In genomic region chr2:36965196-36965595, GRCh38 we compare ENCODE assay signal across 7 cellular contexts. TPM values are rescaled to one million over a fixed set of nuclear protein-coding genes. Genes with fewer than 3 reads are reported as not detected.
DNase-seq lines count a peak whose midpoint lies in the region; ATAC-seq and TF ChIP-seq lines count a peak whose summit lies in the region.

No MANE protein-coding gene starts in this region.

- no peak for TF ChIP-seq CTCF in HFFc6 (IDR thresholded peaks at IDR 0.05)

- peak overlapping the region; percentile 75 for H3K4me3 ChIP-seq in iPS-11a (ENCODE audit: low read depth, low read length)

- DNase-seq in HFFc6 (no peak), sciatic nerve (ENCODE audit: low spot score) (no peak), hypothalamus (lab: John Stamatoyannopoulos, UW) (no peak), T1000 (lab: John Stamatoyannopoulos, UW) (no peak)
- DNase-seq in activated CD4-positive, alpha-beta memory T cell treated with anti-CD3 and anti-CD28 coated beads, Interleukin-2, amount 10 ng/mL, durations not matched to agents 7 days and 5 days = no peak

- peak overlapping the region; percentile 96 for H3K4me3 Mint-ChIP-seq in HFFc6
- H3K4me3 Mint-ChIP-seq in activated CD4-positive, alpha-beta memory T cell treated with anti-CD3 and anti-CD28 coated beads, Interleukin-2, amount 10 ng/mL, durations not matched to agents 7 days and 5 days = peak overlapping the region; percentile 97
- peak overlapping the region; percentile 96 for H3K4me3 Mint-ChIP-seq in stimulated activated memory B cell treated with anti-CD40 and anti-IgM and Interleukin-4, amounts not matched to agents 10 μg/mL and 1 μg/mL and 100 μg/mL, for 72 hours

- H3K27me3 Mint-ChIP-seq in HFFc6 (ENCODE audit: insufficient read depth) = peaks cover 2% of the 10 kb centered on the region; the same call in 1 of the 2 replicates
- H3K27me3 Mint-ChIP-seq in activated CD4-positive, alpha-beta memory T cell treated with anti-CD3 and anti-CD28 coated beads, Interleukin-2, amount 10 ng/mL, durations not matched to agents 7 days and 5 days = no peaks in the 10 kb centered on the region
- no peaks in the 10 kb centered on the region for H3K27me3 Mint-ChIP-seq in stimulated activated memory B cell treated with anti-CD40 and anti-IgM and Interleukin-4, amounts not matched to agents 10 μg/mL and 1 μg/mL and 100 μg/mL, for 72 hours

- H3K36me3 Mint-ChIP-seq in HFFc6 (ENCODE audit: low read depth) = no peaks in the 10 kb centered on the region
- H3K36me3 Mint-ChIP-seq in activated CD4-positive, alpha-beta memory T cell treated with anti-CD3 and anti-CD28 coated beads, Interleukin-2, amount 10 ng/mL, durations not matched to agents 7 days and 5 days (ENCODE audit: low read depth) = peaks cover 26% of the 10 kb centered on the region
- peaks cover 18% of the 10 kb centered on the region for H3K36me3 Mint-ChIP-seq in stimulated activated memory B cell treated with anti-CD40 and anti-IgM and Interleukin-4, amounts not matched to agents 10 μg/mL and 1 μg/mL and 100 μg/mL, for 72 hours

- peaks cover 37% of the 10 kb centered on the region for H3K4me1 Mint-ChIP-seq in HFFc6 (ENCODE audit: low read depth)
- H3K4me1 Mint-ChIP-seq in activated CD4-positive, alpha-beta memory T cell treated with anti-CD3 and anti-CD28 coated beads, Interleukin-2, amount 10 ng/mL, durations not matched to agents 7 days and 5 days = peaks cover 64% of the 10 kb centered on the region
- peaks cover 55% of the 10 kb centered on the region for H3K4me1 Mint-ChIP-seq in stimulated activated memory B cell treated with anti-CD40 and anti-IgM and Interleukin-4, amounts not matched to agents 10 μg/mL and 1 μg/mL and 100 μg/mL, for 72 hours

- CTCF ChIA-PET in activated CD4-positive, alpha-beta memory T cell treated with anti-CD3 and anti-CD28 coated beads, Interleukin-2, amount 10 ng/mL, durations not matched to agents 7 days and 5 days (lab: Charles Lee) = no interaction called here

- intact Hi-C loops in sciatic nerve (cut with DNase I) = no loop called here

- H3K9me3 Mint-ChIP-seq in HFFc6 = no peaks in the 10 kb centered on the region
- H3K9me3 Mint-ChIP-seq in activated CD4-positive, alpha-beta memory T cell treated with anti-CD3 and anti-CD28 coated beads, Interleukin-2, amount 10 ng/mL, durations not matched to agents 7 days and 5 days = no peaks in the 10 kb centered on the region
- H3K9me3 Mint-ChIP-seq in stimulated activated memory B cell treated with anti-CD40 and anti-IgM and Interleukin-4, amounts not matched to agents 10 μg/mL and 1 μg/mL and 100 μg/mL, for 72 hours = no peaks in the 10 kb centered on the region

- H3K27ac Mint-ChIP-seq in HFFc6 = peak overlapping the region; percentile 72
- peak overlapping the region; percentile 84 for H3K27ac Mint-ChIP-seq in activated CD4-positive, alpha-beta memory T cell treated with anti-CD3 and anti-CD28 coated beads, Interleukin-2, amount 10 ng/mL, durations not matched to agents 7 days and 5 days
- H3K27ac Mint-ChIP-seq in stimulated activated memory B cell treated with anti-CD40 and anti-IgM and Interleukin-4, amounts not matched to agents 10 μg/mL and 1 μg/mL and 100 μg/mL, for 72 hours = peak overlapping the region; percentile 90

- POLR2A ChIA-PET in activated CD4-positive, alpha-beta memory T cell treated with anti-CD3 and anti-CD28 coated beads, Interleukin-2, amount 10 ng/mL, durations not matched to agents 7 days and 5 days (lab: Charles Lee) = no interaction called here

- no peak for ATAC-seq in stimulated activated memory B cell treated with anti-CD40 and anti-IgM and Interleukin-4, amounts not matched to agents 10 μg/mL and 1 μg/mL and 100 μg/mL, for 72 hours
- ATAC-seq in sciatic nerve = no peak

RNA-seq across cellular contexts. Expression of gene STRN, which starts 1.1 kb away (rescaled TPM):
- 10 to 100 TPM; 15.4 to 22.4 (median 20.0) TPM for total RNA-seq in HFFc6 (2021; fragmentation: NEBNext Ultra II Directional; extraction: Animal tissue kit (Norgen Biotek cat#: 25700))
- total RNA-seq in activated CD4-positive, alpha-beta memory T cell treated with anti-CD3 and anti-CD28 coated beads, Interleukin-2, amount 10 ng/mL, durations not matched to agents 7 days and 5 days = 10 to 100 TPM; 33.7 to 34.4 TPM
- 38.9 TPM for total RNA-seq in sciatic nerve
